Comparison of ENCODE assay signal across 1 cellular context in the genomic region with DNA sequence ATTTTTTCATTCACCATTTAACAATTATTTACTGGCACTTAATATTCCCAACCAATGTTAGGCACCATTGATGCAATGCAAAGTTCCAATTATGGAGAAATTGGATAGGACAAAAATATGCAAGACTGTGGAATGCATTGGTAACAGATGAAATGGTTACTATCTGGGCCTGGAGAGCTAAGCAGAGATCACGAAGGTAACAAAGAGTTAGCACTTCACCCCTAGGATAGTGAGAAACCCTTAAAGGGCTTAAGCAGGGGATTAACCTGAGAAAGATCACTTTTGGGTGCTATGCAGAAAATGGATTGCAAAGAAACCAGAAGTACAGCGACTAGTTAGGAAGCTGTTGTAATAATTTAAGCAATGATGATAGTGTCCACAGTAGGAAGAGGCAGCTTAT.
TF ChIP-seq lines count a peak whose summit lies in the region.

No MANE protein-coding gene starts in this region.

TF ChIP-seq in GM23338, 12 proteins besides CTCF, POLR2A, EP300 and RAD21 (continued from another document):
- TF ChIP-seq, protein P1, sequence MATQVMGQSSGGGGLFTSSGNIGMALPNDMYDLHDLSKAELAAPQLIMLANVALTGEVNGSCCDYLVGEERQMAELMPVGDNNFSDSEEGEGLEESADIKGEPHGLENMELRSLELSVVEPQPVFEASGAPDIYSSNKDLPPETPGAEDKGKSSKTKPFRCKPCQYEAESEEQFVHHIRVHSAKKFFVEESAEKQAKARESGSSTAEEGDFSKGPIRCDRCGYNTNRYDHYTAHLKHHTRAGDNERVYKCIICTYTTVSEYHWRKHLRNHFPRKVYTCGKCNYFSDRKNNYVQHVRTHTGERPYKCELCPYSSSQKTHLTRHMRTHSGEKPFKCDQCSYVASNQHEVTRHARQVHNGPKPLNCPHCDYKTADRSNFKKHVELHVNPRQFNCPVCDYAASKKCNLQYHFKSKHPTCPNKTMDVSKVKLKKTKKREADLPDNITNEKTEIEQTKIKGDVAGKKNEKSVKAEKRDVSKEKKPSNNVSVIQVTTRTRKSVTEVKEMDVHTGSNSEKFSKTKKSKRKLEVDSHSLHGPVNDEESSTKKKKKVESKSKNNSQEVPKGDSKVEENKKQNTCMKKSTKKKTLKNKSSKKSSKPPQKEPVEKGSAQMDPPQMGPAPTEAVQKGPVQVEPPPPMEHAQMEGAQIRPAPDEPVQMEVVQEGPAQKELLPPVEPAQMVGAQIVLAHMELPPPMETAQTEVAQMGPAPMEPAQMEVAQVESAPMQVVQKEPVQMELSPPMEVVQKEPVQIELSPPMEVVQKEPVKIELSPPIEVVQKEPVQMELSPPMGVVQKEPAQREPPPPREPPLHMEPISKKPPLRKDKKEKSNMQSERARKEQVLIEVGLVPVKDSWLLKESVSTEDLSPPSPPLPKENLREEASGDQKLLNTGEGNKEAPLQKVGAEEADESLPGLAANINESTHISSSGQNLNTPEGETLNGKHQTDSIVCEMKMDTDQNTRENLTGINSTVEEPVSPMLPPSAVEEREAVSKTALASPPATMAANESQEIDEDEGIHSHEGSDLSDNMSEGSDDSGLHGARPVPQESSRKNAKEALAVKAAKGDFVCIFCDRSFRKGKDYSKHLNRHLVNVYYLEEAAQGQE (IDR thresholded peaks at IDR 0.05; ENCODE audit: unreplicated experiment): no peak
